ENCODE assay signal across 24 cellular contexts in the genomic region with DNA sequence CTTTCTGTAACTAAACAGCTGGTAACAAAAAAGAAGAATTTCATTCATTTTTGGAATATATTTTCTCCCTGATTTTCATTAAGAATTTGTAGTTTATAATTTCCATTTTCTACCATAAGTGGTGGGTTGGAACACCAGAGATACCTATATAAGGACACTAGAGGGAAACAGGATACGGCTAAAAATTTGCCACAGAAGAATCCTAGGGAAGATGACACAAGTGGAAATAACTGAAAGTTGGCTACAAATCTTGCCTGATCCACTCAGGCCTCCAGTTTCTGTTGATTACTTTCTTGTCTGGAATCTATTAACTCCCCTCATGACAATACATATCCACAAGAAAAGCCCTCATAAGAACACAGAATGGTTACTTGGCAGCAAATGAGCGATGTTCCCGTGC. TPM values are rescaled to one million over a fixed set of nuclear protein-coding genes. Genes with fewer than 3 reads are reported as not detected.
DNase-seq lines count a peak whose midpoint lies in the region; ATAC-seq, FAIRE-seq and TF ChIP-seq lines count a peak whose summit lies in the region.
"Had no signal": no experiment of that assay in that cellular context is flagged by ENCODE, and none has a peak within 500 bp of the region (broad histone marks: within the 10 kb centered on the region; RNA-seq: fewer than 3 reads in every experiment).

No MANE protein-coding gene starts in this region.

- H4K20me1 ChIP-seq in GM23248 (ENCODE audit: insufficient read depth), result no peaks in the 10 kb centered on the region
- no peaks in the 10 kb centered on the region for H4K20me1 ChIP-seq in K562 (replicated peaks; ENCODE audit: control insufficient read depth, insufficient read depth, low read length)
- H4K20me1 ChIP-seq: BLaER1 had no signal

- peak; percentile 25 to 43; a peak in 2 of 4 replicates for TF ChIP-seq RAD21 in K562 (CRISPR knock-in tag; conservative IDR thresholded peaks at IDR 0.05 in 1 of 2, IDR thresholded peaks at IDR 0.05 in 1 of 2)

- no peak overlapping the region for H3K4me3 ChIP-seq in GM23248
- H3K4me3 ChIP-seq in K562, result no peak overlapping the region
- no peak overlapping the region for H3K4me3 ChIP-seq in ovary
- H3K4me3 ChIP-seq: BLaER1, SJSA1 had no signal

- WGBS in GM23248 (ENCODE audit: low coverage in 1 of 2, low lambda C conversion rate in 2 of 2, missing lambda C conversion rate in 2 of 2), 2 experiments, result 46 to 49% methylated on average over 3 of the region's 3 CpGs
- 7% methylated on average over 3 of the region's 3 CpGs for WGBS in K562 (ENCODE audit: insufficient coverage, low coverage, missing lambda C conversion rate)
- WGBS in ovary, 3 donors, result 95 to 96% (median 96%) methylated on average over 3 of the region's 3 CpGs

- in situ Hi-C loops in GM23248 (cut with MboI) (no loop called here), K562 (cut with MboI) (no loop called here)

- H3K9me3 ChIP-seq in GM23248 (ENCODE audit: low read depth) (no peaks in the 10 kb centered on the region), K562 (replicated peaks; ENCODE audit: control insufficient read depth, insufficient read depth, low read depth, low read length) (no peaks in the 10 kb centered on the region), ovary (no peaks in the 10 kb centered on the region)
- H3K9me3 ChIP-seq: BLaER1, Caco-2, SJSA1 had no signal

- no peak overlapping the region for H3K4me3 Mint-ChIP-seq in type B pancreatic cell
- H3K4me3 Mint-ChIP-seq: CD4-positive, alpha-beta T cell; IgD-negative memory B cell had no signal

- H3K27ac Mint-ChIP-seq in type B pancreatic cell, result no peak overlapping the region
- H3K27ac Mint-ChIP-seq: CD4-positive, alpha-beta T cell; IgD-negative memory B cell had no signal

- POLR2A ChIA-PET in K562 (lab: Yijun Ruan, JAX), result no interaction called here

- TF ChIP-seq EP300 in K562 (IDR thresholded peaks at IDR 0.05; ENCODE audit: low read length) (no peak), ovary (IDR thresholded peaks at IDR 0.05) (no peak)

- H3K9me2 ChIP-seq in GM23248 (ENCODE audit: insufficient read depth), result no peaks in the 10 kb centered on the region

- no peak for FAIRE-seq in K562 (lab: Jason Lieb, UNC)
- FAIRE-seq: G401.6, HTR-8/SVneo had no signal

- H3K4me1 ChIP-seq in GM23248 (ENCODE audit: insufficient read depth) (no peaks in the 10 kb centered on the region), K562 (replicated peaks in 1 of 2; ENCODE audit: control insufficient read depth in 2 of 2, insufficient read depth in 2 of 2, low read length in 2 of 2) (no peaks in the 10 kb centered on the region), foreskin keratinocyte (no peaks in the 10 kb centered on the region), ovary (ENCODE audit: insufficient read depth) (no peaks in the 10 kb centered on the region)
- H3K4me1 ChIP-seq: BLaER1, Caco-2, SJSA1 had no signal

- TF ChIP-seq CTCF in K562 (IDR thresholded peaks at IDR 0.05 in 2 of 3, conservative IDR thresholded peaks at IDR 0.05 in 1 of 3; ENCODE audit: insufficient read depth in 2 of 3, low read depth in 1 of 3, low read length in 3 of 3) (peak in 1 of 3 experiments; percentile 20; a peak in 2 of 6 replicates), foreskin keratinocyte (conservative IDR thresholded peaks at IDR 0.05) (peak; percentile 12), type B pancreatic cell (conservative IDR thresholded peaks at IDR 0.05) (peak; percentile 42), ovary (IDR thresholded peaks at IDR 0.05) (no peak)

- intact Hi-C loops in K562 (cut with micrococcal nuclease), result no loop called here
- intact Hi-C loops in ovary (cut with DNase I), result no loop called here
- intact Hi-C loops in posterior vena cava (cut with DNase I), result no loop called here

- H3K79me2 ChIP-seq in GM23248 (ENCODE audit: insufficient read depth), result no peaks in the 10 kb centered on the region
- no peaks in the 10 kb centered on the region for H3K79me2 ChIP-seq in K562 (ENCODE audit: control insufficient read depth, insufficient read depth, low read length)

- no peak overlapping the region for H3K27ac ChIP-seq in GM23248
- H3K27ac ChIP-seq in K562 (ENCODE audit: extremely low read depth, low read depth, low read length), result no peak overlapping the region
- no peak overlapping the region for H3K27ac ChIP-seq in foreskin keratinocyte
- H3K27ac ChIP-seq in ovary, result no peak overlapping the region
- H3K27ac ChIP-seq: BLaER1, SJSA1 had no signal

- H3F3A ChIP-seq in GM23248 (ENCODE audit: insufficient read depth), result no peaks in the 10 kb centered on the region

- H3K36me3 ChIP-seq in GM23248 (ENCODE audit: low read depth) (no peaks in the 10 kb centered on the region), K562 (ENCODE audit: control insufficient read depth, insufficient read depth, low read length) (no peaks in the 10 kb centered on the region), ovary (no peaks in the 10 kb centered on the region)
- H3K36me3 ChIP-seq: BLaER1, SJSA1 had no signal

- DNase-seq in GM23248, result peak; percentile 43
- no peak for DNase-seq in K562 (ENCODE audit: extremely low read depth in 1 of 4, low spot score in 3 of 4)
- DNase-seq in foreskin keratinocyte, result no peak
- no peak for DNase-seq in type B pancreatic cell (ENCODE audit: extremely low spot score, unreplicated experiment)
- no peak for DNase-seq in ovary
- no peak for DNase-seq in posterior vena cava (ENCODE audit: low spot score)
- DNase-seq in DMS153 treated with DMSO at 0.1 percent for 48 hours (lab: John Stamatoyannopoulos, UW; ENCODE audit: unreplicated experiment), result no peak
- DNase-seq: Caco-2; CD4-positive, alpha-beta T cell; DMS 273 treated with DMSO at 0.1 percent for 48 hours; HCEC 1CT; Kasumi-1; NCI-H1694 treated with DMSO at 0.1 percent for 48 hours; NCI-H2081 treated with DMSO at 0.1 percent for 48 hours; NCI-H2171 treated with DMSO at 0.1 percent for 48 hours; NCI-H446; NCI-H526 had no signal

- ATAC-seq in K562, result no peak
- ATAC-seq in foreskin keratinocyte, result no peak
- ATAC-seq: Right ventricle myocardium inferior had no signal

- H3K9me3 Mint-ChIP-seq in type B pancreatic cell, result peaks cover 5% of the 10 kb centered on the region
- H3K9me3 Mint-ChIP-seq: CD4-positive, alpha-beta T cell had no signal

- H2AFZ ChIP-seq in GM23248, result no peak overlapping the region
- no peak overlapping the region for H2AFZ ChIP-seq in K562 (ENCODE audit: low read depth, low read length)

- H3K27me3 ChIP-seq in GM23248 (replicated peaks; ENCODE audit: insufficient read depth) (no peaks in the 10 kb centered on the region), K562 (ENCODE audit: control insufficient read depth in 2 of 2, insufficient read depth in 2 of 2, low read length in 2 of 2) (no peaks in the 10 kb centered on the region), foreskin keratinocyte (no peaks in the 10 kb centered on the region), ovary (no peaks in the 10 kb centered on the region)
- H3K27me3 ChIP-seq: BLaER1, SJSA1 had no signal

- CTCF ChIA-PET in K562 (lab: Yijun Ruan, JAX; ENCODE audit: low intra/inter-chr PET ratio), result no interaction called here

- H3K27me3 Mint-ChIP-seq in type B pancreatic cell, result no peaks in the 10 kb centered on the region

- no TSS peak for BruUV-seq in K562 (replicated peaks; lab: Mats Ljungman, UMichigan)

- H3K4me1 Mint-ChIP-seq in type B pancreatic cell (ENCODE audit: unreplicated experiment), result peaks cover 23% of the 10 kb centered on the region
- H3K4me1 Mint-ChIP-seq: IgD-negative memory B cell had no signal

- no peaks in the 10 kb centered on the region for H3K9me1 ChIP-seq in K562 (ENCODE audit: control insufficient read depth, insufficient read depth, low read length)

- no peak overlapping the region for H3K9ac ChIP-seq in GM23248
- no peak overlapping the region for H3K9ac ChIP-seq in K562 (ENCODE audit: insufficient read depth in 1 of 2, low read depth in 2 of 2, low read length in 2 of 2)
- H3K9ac ChIP-seq: BLaER1 had no signal

- TF ChIP-seq POLR2A in K562 (conservative IDR thresholded peaks at IDR 0.05) (no peak), ovary (IDR thresholded peaks at IDR 0.05) (no peak)

- peaks cover 26% of the 10 kb centered on the region for H3K36me3 Mint-ChIP-seq in type B pancreatic cell
- H3K36me3 Mint-ChIP-seq: IgD-negative memory B cell had no signal

- H3K4me2 ChIP-seq in GM23248 (ENCODE audit: unreplicated experiment) (no peak overlapping the region), K562 (ENCODE audit: insufficient read depth, low read length) (no peak overlapping the region)
- H3K4me2 ChIP-seq: BLaER1 had no signal

TF ChIP-seq in K562, 482 proteins besides CTCF, POLR2A, EP300 and RAD21:
- TF ChIP-seq SMAD4 (CRISPR knock-in tag; conservative IDR thresholded peaks at IDR 0.05), result no peak
- no peak for TF ChIP-seq ZNF133 (CRISPR knock-in tag; IDR thresholded peaks at IDR 0.05)

RNA-seq across cellular contexts. Expression of a gene that starts 46.8 kb away (rescaled TPM):
- total RNA-seq in GM23248 (2014; rRNA removed; shearing (Covaris generic)), result 0.11 and 0.51 TPM in 2 replicates
- polyA plus RNA-seq in GM23248 (2016; fragmentation: Nextera tagmentation; extraction: Ambion mirVana) (0.25 and 0.31 TPM in 2 replicates), K562 (2011; rRNA removed) (0.03 and 0.04 TPM in 2 replicates), K562 (2014; fragmentation: Illumina TruSeq; extraction: Trizol) (0.24 and 0.25 TPM in 2 replicates), K562 (2014; fragmentation: Nextera tagmentation; extraction: Ambion mirVana) (under 1 TPM in 1 of 2 experiments, not detected in 1; 0.07 TPM), K562 (2014; rRNA removed) (0.05 TPM in 1 of 2 replicates, not detected in the other), foreskin keratinocyte (0.04 TPM in 1 of 2 replicates, not detected in the other), ovary (1 to 10 TPM in 1 of 2 donors, under 1 TPM in 1; 0.79 to 9.2 TPM)
- 0.11 and 0.25 TPM in 2 replicates for total RNA-seq in K562 (2011; cell fraction: chromatin; rRNA removed; ENCODE audit: low replicate concordance)
- total RNA-seq in K562 (2011; cell fraction: nucleolus; rRNA removed), result 0.13 TPM in 1 of 2 replicates, not detected in the other
- total RNA-seq in K562 (2011; cell fraction: nucleoplasm; rRNA removed), result 0.15 and 0.29 TPM in 2 replicates
- total RNA-seq in K562 (2014; rRNA removed) (0.04 TPM in 1 of 2 replicates, not detected in the other), K562 (2014; rRNA removed; fragmentation: Illumina TruSeq; extraction: Trizol) (0.15 and 0.22 TPM in 2 replicates), K562 (2015; rRNA removed; fragmentation: Illumina TruSeq; extraction: Trizol) (0.18 and 0.23 TPM in 2 replicates), K562 (2021) (0.11 and 0.13 TPM in 2 replicates), foreskin keratinocyte (not detected in 2 replicates), type B pancreatic cell (ENCODE audit: low replicate concordance) (8.6 and 50.8 TPM in 2 replicates), ovary (1 to 10 TPM in 5 of 7 donors, under 1 TPM in 2; 0.61 to 6.9 (median 2.8) TPM), posterior vena cava (1 to 10 TPM; 3.3 to 6.8 TPM)
- polyA plus RNA-seq in K562 (2011; cell fraction: cytosol; rRNA removed), result 0.03 TPM in 1 of 2 replicates, not detected in the other
- 0.13 TPM in 1 of 2 replicates, not detected in the other for polyA plus RNA-seq in K562 (2011; cell fraction: nucleus; rRNA removed)
- 0.08 and 0.12 TPM in 2 replicates for polyA plus RNA-seq in K562 (2012)
- 0.07 TPM in 1 of 2 replicates, not detected in the other for polyA minus RNA-seq in K562 (2011; rRNA and poly(A)+ RNA removed)
- 2.4 TPM in 1 of 2 replicates, not detected in the other for polyA minus RNA-seq in K562 (2011; cell fraction: cytosol; rRNA and poly(A)+ RNA removed)
- polyA minus RNA-seq in K562 (2011; cell fraction: nucleus; rRNA and poly(A)+ RNA removed), result not detected in 2 replicates
- total RNA-seq: MCF 10A had no signal
- polyA plus RNA-seq: IgD-negative memory B cell had no signal

Comparison
In these comparisons a context has a peak if more than half of its experiments do, and no peak if none do; other contexts are left out.
1. CTCF ChIP-seq: peak in foreskin keratinocyte (single experiment) and type B pancreatic cell (single experiment); none in ovary (0 of 3).